In genomic region chr13:93226623-93227279, GRCh38 we compare ENCODE assay signal across 1 cellular context.
TF ChIP-seq lines count a peak whose summit lies in the region.

GPC6 (plus strand) TSS chr13:93226807.

TF ChIP-seq in HepG2, 621 proteins besides CTCF, POLR2A, EP300 and RAD21 (continued from another document and continues in another):
- TF ChIP-seq AHDC1 (CRISPR knock-in tag; IDR thresholded peaks at IDR 0.05; ENCODE audit: borderline replicate concordance) (peak; percentile 35; the same call in 1 of the 2 replicates), ZNF501 (CRISPR knock-in tag; IDR thresholded peaks at IDR 0.05) (peak; percentile 21; the same call in 1 of the 2 replicates), TGIF2 (CRISPR knock-in tag; IDR thresholded peaks at IDR 0.05) (peak; percentile 66), ZNF350 (CRISPR knock-in tag; IDR thresholded peaks at IDR 0.05; ENCODE audit: borderline replicate concordance, low read depth) (0 out of 2 replicates have a peak, but pooled peaks have one; percentile 41), HOXA7 (CRISPR knock-in tag; IDR thresholded peaks at IDR 0.05) (no peak), ZNF580 (CRISPR knock-in tag; IDR thresholded peaks at IDR 0.05; ENCODE audit: borderline replicate concordance, low read depth) (0 out of 2 replicates have a peak, but pooled peaks have one; percentile 43), ISX (CRISPR knock-in tag; conservative IDR thresholded peaks at IDR 0.05) (no peak), GFI1 (CRISPR knock-in tag; IDR thresholded peaks at IDR 0.05; ENCODE audit: borderline replicate concordance) (no peak), ZNF263 (CRISPR knock-in tag; IDR thresholded peaks at IDR 0.05) (no peak; the same call in 1 of the 2 replicates), ZNF432 (CRISPR knock-in tag; IDR thresholded peaks at IDR 0.05; ENCODE audit: borderline replicate concordance) (no peak), NCOA1 (CRISPR knock-in tag; IDR thresholded peaks at IDR 0.05) (0 out of 2 replicates have a peak, but pooled peaks have one; percentile 2), ZBTB25 (CRISPR knock-in tag; IDR thresholded peaks at IDR 0.05) (no peak), TCF7 (IDR thresholded peaks at IDR 0.05; ENCODE audit: low read depth) (no peak), ZNF572 (CRISPR knock-in tag; IDR thresholded peaks at IDR 0.05) (no peak), BRF2 (CRISPR knock-in tag; IDR thresholded peaks at IDR 0.05) (0 out of 2 replicates have a peak, but pooled peaks have one; percentile 31), ZNF205 (CRISPR knock-in tag; IDR thresholded peaks at IDR 0.05) (no peak), NFRKB (IDR thresholded peaks at IDR 0.05) (no peak), SRSF4 (IDR thresholded peaks at IDR 0.05; ENCODE audit: low read depth, low read length, poor library complexity, severe bottlenecking) (no peak), ZBTB10 (CRISPR knock-in tag; IDR thresholded peaks at IDR 0.05; ENCODE audit: borderline replicate concordance) (no peak), REXO4 (CRISPR knock-in tag; IDR thresholded peaks at IDR 0.05; ENCODE audit: borderline replicate concordance) (no peak), ZBTB14 (CRISPR knock-in tag; IDR thresholded peaks at IDR 0.05) (no peak), BATF2 (CRISPR knock-in tag; IDR thresholded peaks at IDR 0.05) (no peak), ZBTB46 (CRISPR knock-in tag; IDR thresholded peaks at IDR 0.05; ENCODE audit: borderline replicate concordance) (no peak), ZNF354B (CRISPR knock-in tag; IDR thresholded peaks at IDR 0.05) (no peak), ZNF83 (CRISPR knock-in tag; IDR thresholded peaks at IDR 0.05; ENCODE audit: borderline replicate concordance) (no peak), ZNF713 (CRISPR knock-in tag; IDR thresholded peaks at IDR 0.05) (no peak), ZNF225 (CRISPR knock-in tag; IDR thresholded peaks at IDR 0.05) (no peak), ZNF567 (CRISPR knock-in tag; IDR thresholded peaks at IDR 0.05; ENCODE audit: borderline replicate concordance) (no peak), GMEB1 (CRISPR knock-in tag; IDR thresholded peaks at IDR 0.05; ENCODE audit: borderline replicate concordance) (no peak), NFE2 (CRISPR knock-in tag; IDR thresholded peaks at IDR 0.05) (no peak), POGK (CRISPR knock-in tag; conservative IDR thresholded peaks at IDR 0.05) (no peak), FOXO1 (CRISPR knock-in tag; IDR thresholded peaks at IDR 0.05) (no peak), ZNF674 (CRISPR knock-in tag; IDR thresholded peaks at IDR 0.05; ENCODE audit: low read depth) (no peak), TMF1 (CRISPR knock-in tag; IDR thresholded peaks at IDR 0.05; ENCODE audit: low read depth) (no peak), CBX2 (IDR thresholded peaks at IDR 0.05; ENCODE audit: low read depth, low read length) (no peak), CBX2 (CRISPR knock-in tag; IDR thresholded peaks at IDR 0.05; ENCODE audit: low read depth) (no peak), ZNF607 (CRISPR knock-in tag; IDR thresholded peaks at IDR 0.05; ENCODE audit: borderline replicate concordance) (0 out of 2 replicates have a peak, but pooled peaks have one; percentile 10), ELK4 (CRISPR knock-in tag; IDR thresholded peaks at IDR 0.05; ENCODE audit: borderline replicate concordance) (no peak), ZKSCAN8 (CRISPR knock-in tag; IDR thresholded peaks at IDR 0.05; ENCODE audit: borderline replicate concordance) (no peak), KAT8 (CRISPR knock-in tag; IDR thresholded peaks at IDR 0.05) (peak; percentile 12; the same call in 1 of the 2 replicates)
